Comparison of ENCODE assay signal across 25 cellular contexts in genomic region chr7:4959881-4960280, GRCh38. TPM values are rescaled to one million over a fixed set of nuclear protein-coding genes. Genes with fewer than 3 reads are reported as not detected.
"Had no signal": no experiment of that assay in that cellular context is flagged by ENCODE, and none has a peak within 500 bp of the region (broad histone marks: within the 10 kb centered on the region; RNA-seq: fewer than 3 reads in every experiment).

No MANE protein-coding gene starts in this region.

- DNase-seq: effector CD4-positive, alpha-beta T cell; gastrocnemius medialis; naive thymus-derived CD4-positive, alpha-beta T cell; psoas muscle; right cardiac atrium; stimulated activated CD4-positive, alpha-beta T cell treated with anti-CD3 and anti-CD28 coated beads, Interleukin-4, amount 100 ng/mL, for 4 hours; transverse colon; uterus had no signal

- H3K36me3 ChIP-seq: gastrocnemius medialis, neural progenitor cell, spleen, suprapubic skin, transverse colon, upper lobe of right lung, uterus had no signal

- H3K27ac ChIP-seq: gastrocnemius medialis, neural progenitor cell, psoas muscle, skin epidermis, spleen, suprapubic skin, transverse colon, upper lobe of right lung, uterus had no signal

- H3K9me3 ChIP-seq: gastrocnemius medialis, psoas muscle, spleen, suprapubic skin, transverse colon, upper lobe of right lung, uterus had no signal

- H3K4me3 ChIP-seq: lung, upper lobe of right lung had no signal

- ATAC-seq: gastrocnemius medialis; naive thymus-derived CD4-positive, alpha-beta T cell; psoas muscle; right cardiac atrium; stimulated activated memory B cell treated with anti-CD40 and anti-IgM and Interleukin-4, amounts not matched to agents 10 μg/mL and 1 μg/mL and 100 μg/mL, for 72 hours; upper lobe of right lung had no signal

- H3K9me3 Mint-ChIP-seq: memory B cell; nephron; neural progenitor cell; stimulated activated memory B cell treated with anti-CD40 and anti-IgM and Interleukin-4, amounts not matched to agents 10 μg/mL and 1 μg/mL and 100 μg/mL, for 72 hours; stimulated activated naive CD8-positive, alpha-beta T cell treated with anti-CD3 and anti-CD28 coated beads, Interleukin-15, Interleukin-2, amounts not matched to agents 100 ng/mL and 50 ng/mL, for 24 hours had no signal

- H3K4me3 Mint-ChIP-seq: memory B cell; stimulated activated memory B cell treated with anti-CD40 and anti-IgM and Interleukin-4, amounts not matched to agents 10 μg/mL and 1 μg/mL and 100 μg/mL, for 72 hours; stimulated activated naive CD8-positive, alpha-beta T cell treated with anti-CD3 and anti-CD28 coated beads, Interleukin-15, Interleukin-2, amounts not matched to agents 100 ng/mL and 50 ng/mL, for 24 hours had no signal

- H3K27ac Mint-ChIP-seq: memory B cell; mesothelial cell of epicardium; naive thymus-derived CD4-positive, alpha-beta T cell; nephron; neural progenitor cell; stimulated activated memory B cell treated with anti-CD40 and anti-IgM and Interleukin-4, amounts not matched to agents 10 μg/mL and 1 μg/mL and 100 μg/mL, for 72 hours; stimulated activated naive CD8-positive, alpha-beta T cell treated with anti-CD3 and anti-CD28 coated beads, Interleukin-15, Interleukin-2, amounts not matched to agents 100 ng/mL and 50 ng/mL, for 24 hours had no signal

- H3K4me1 Mint-ChIP-seq: memory B cell had no signal

- H3K36me3 Mint-ChIP-seq: memory B cell; mesothelial cell of epicardium; neural progenitor cell; stimulated activated memory B cell treated with anti-CD40 and anti-IgM and Interleukin-4, amounts not matched to agents 10 μg/mL and 1 μg/mL and 100 μg/mL, for 72 hours had no signal

- H3K4me1 ChIP-seq: gastrocnemius medialis, neural progenitor cell, psoas muscle, upper lobe of right lung had no signal

RNA-seq across cellular contexts. Expression of gene MMD2, which starts 0.9 kb away (rescaled TPM):
- total RNA-seq: gastrocnemius medialis; glomerular endothelial cell; left lobe of liver; liver; lung; mesothelial cell of epicardium; mucosa of gallbladder; naive thymus-derived CD4-positive, alpha-beta T cell; osteocyte; psoas muscle; renal cortical epithelial cell; right cardiac atrium; spleen; suprapubic skin; transverse colon; upper lobe of right lung; uterus had no signal
